16 cellular contexts compared by ENCODE assay signal in the genomic region with DNA sequence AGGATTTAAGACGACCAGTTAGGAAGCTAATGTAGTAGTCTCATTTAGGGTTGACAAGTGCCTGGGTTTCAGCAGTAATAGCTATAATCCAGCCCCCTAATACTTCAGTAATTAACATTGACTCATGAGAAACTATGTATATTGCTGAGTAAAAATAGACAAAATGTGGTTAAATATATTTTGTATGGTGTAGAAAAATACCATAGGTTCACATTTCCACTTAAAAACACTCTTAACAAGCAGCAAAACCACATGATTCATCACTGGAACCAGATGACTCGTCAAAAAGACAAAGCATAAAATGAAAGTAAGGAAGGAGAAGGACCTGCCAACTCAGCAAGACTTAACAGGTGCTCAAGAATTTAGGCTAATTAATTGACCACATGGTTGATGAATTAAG.
DNase-seq lines count a peak whose midpoint lies in the region; ATAC-seq and TF ChIP-seq lines count a peak whose summit lies in the region.
"Had no signal": no experiment of that assay in that cellular context is flagged by ENCODE, and none has a peak within 500 bp of the region (broad histone marks: within the 10 kb centered on the region; RNA-seq: fewer than 3 reads in every experiment).

No MANE protein-coding gene starts in this region.

- peak; percentile 85 for ATAC-seq in GM18519 (IDR thresholded peaks at IDR 0.05; ENCODE audit: low FRiP score, unreplicated experiment)
- ATAC-seq in HG02938 (IDR thresholded peaks at IDR 0.05; ENCODE audit: unreplicated experiment) = peak; percentile 79
- no peak for ATAC-seq in omental fat pad (ENCODE audit: low FRiP score)
- ATAC-seq in GM21447 (IDR thresholded peaks at IDR 0.05; ENCODE audit: unreplicated experiment) = no peak
- ATAC-seq: activated naive CD8-positive, alpha-beta T cell treated with anti-CD3 and anti-CD28 coated beads, Interleukin-2, amount 50 U/mL, for 24 hours; effector memory CD8-positive, alpha-beta T cell; mucosa of descending colon; SK-N-SH treated with all-trans-retinoic acid at 6 μM for 48 hours had no signal

- no peaks in the 10 kb centered on the region for H3K27me3 ChIP-seq in OCI-LY3 (ENCODE audit: low read depth, low read length)
- H3K27me3 ChIP-seq: BE2C, right atrium auricular region had no signal

- H3K4me2 ChIP-seq in OCI-LY3 (ENCODE audit: low read length) = peak overlapping the region; percentile 42

- TF ChIP-seq CTCF in OCI-LY3 (IDR thresholded peaks at IDR 0.05; ENCODE audit: low read depth, low read length) = no peak
- TF ChIP-seq CTCF in omental fat pad (IDR thresholded peaks at IDR 0.05) = no peak

- peak overlapping the region; percentile 50 for H2AFZ ChIP-seq in OCI-LY3 (ENCODE audit: low read depth, low read length)

- peaks cover 22% of the 10 kb centered on the region for H3K4me1 ChIP-seq in OCI-LY3 (ENCODE audit: low read length)
- H3K4me1 ChIP-seq: BE2C, right atrium auricular region had no signal

- peaks cover 14% of the 10 kb centered on the region for H3K9me3 ChIP-seq in OCI-LY3 (ENCODE audit: insufficient read depth, low read length)
- H3K9me3 ChIP-seq: BE2C, mucosa of descending colon, right atrium auricular region had no signal

- H4K20me1 ChIP-seq in OCI-LY3 (ENCODE audit: insufficient read depth, low read length) = no peaks in the 10 kb centered on the region

- peak overlapping the region; percentile 15; the same call in 1 of the 2 replicates for H3K4me3 ChIP-seq in OCI-LY3 (ENCODE audit: low read length)
- H3K4me3 ChIP-seq: mucosa of descending colon, right atrium auricular region had no signal

- peak; percentile 10 for DNase-seq in A172 (ENCODE audit: low spot score)
- no peak for DNase-seq in omental fat pad (ENCODE audit: low spot score)
- no peak for DNase-seq in activated CD4-positive, alpha-beta T cell treated with anti-CD3 and anti-CD28 coated beads, Interleukin-2, amount 50 U/mL, for 1 hour
- no peak for DNase-seq in NCI-H1694 treated with DMSO at 0.1 percent for 48 hours (lab: John Stamatoyannopoulos, UW)
- DNase-seq: activated CD4-positive, alpha-beta memory T cell treated with anti-CD3 and anti-CD28 coated beads, Interleukin-2, amount 10 ng/mL, durations not matched to agents 7 days and 5 days; activated naive CD8-positive, alpha-beta T cell treated with anti-CD3 and anti-CD28 coated beads, Interleukin-2, amount 50 U/mL, for 24 hours; BE2C; effector memory CD8-positive, alpha-beta T cell; mucosa of descending colon; NCI-H446 treated with DMSO at 0.1 percent for 48 hours had no signal

- no peaks in the 10 kb centered on the region for H3K79me2 ChIP-seq in OCI-LY3 (ENCODE audit: low read length)

- H3K36me3 ChIP-seq in OCI-LY3 (replicated peaks; ENCODE audit: low read depth, low read length) = peaks cover 15% of the 10 kb centered on the region
- H3K36me3 ChIP-seq: BE2C, right atrium auricular region had no signal

- no peak overlapping the region for H3K9ac ChIP-seq in OCI-LY3 (ENCODE audit: low read length)

- peak overlapping the region; percentile 70 for H3K27ac ChIP-seq in OCI-LY3 (ENCODE audit: low read length)
- H3K27ac ChIP-seq: right atrium auricular region had no signal

Comparison
In these comparisons a context has a peak if more than half of its experiments do, and no peak if none do; other contexts are left out.
1. ATAC-seq: peak in GM18519 (single experiment) and HG02938 (single experiment); none in omental fat pad (single experiment) and GM21447 (single experiment).